9 cellular contexts compared by ENCODE assay signal in genomic region chr5:119255571-119256356, GRCh38.
DNase-seq lines count a peak whose midpoint lies in the region; ATAC-seq and TF ChIP-seq lines count a peak whose summit lies in the region.
"Had no signal": no experiment of that assay in that cellular context is flagged by ENCODE, and none has a peak within 500 bp of the region (broad histone marks: within the 10 kb centered on the region; RNA-seq: fewer than 3 reads in every experiment).

No MANE protein-coding gene starts in this region.

- H3K4me3 Mint-ChIP-seq in GM23338, result no peak overlapping the region
- H3K4me3 Mint-ChIP-seq in CD8-positive, alpha-beta T cell, result no peak overlapping the region

- H4K20me1 ChIP-seq in GM23338 (replicated peaks; ENCODE audit: insufficient read depth) (no peaks in the 10 kb centered on the region), PC-9 (ENCODE audit: insufficient read depth) (no peaks in the 10 kb centered on the region)

- DNase-seq in COLO668 (lab: John Stamatoyannopoulos, UW; ENCODE audit: unreplicated experiment) (peak; percentile 3), GM23338 (ENCODE audit: low spot score) (peak; percentile 90), PC-9 (peak; percentile 7 to 67), germinal center (ENCODE audit: low spot score) (peak; percentile 27), SK-N-DZ (ENCODE audit: low spot score) (no peak), omental fat pad (ENCODE audit: low spot score) (no peak), AG20443 (ENCODE audit: low spot score) (no peak)
- no peak for DNase-seq in CD8-positive, alpha-beta T cell

- no TSS peak for BruUV-seq in PC-9 (replicated peaks; lab: Mats Ljungman, UMichigan)

- peaks cover 18% of the 10 kb centered on the region for H3K36me3 Mint-ChIP-seq in GM23338 (ENCODE audit: low read depth)
- H3K36me3 Mint-ChIP-seq in CD8-positive, alpha-beta T cell, result peaks cover 10% of the 10 kb centered on the region

- TF ChIP-seq CTCF in GM23338 (conservative IDR thresholded peaks at IDR 0.05; ENCODE audit: low read depth in 2 of 2) (peak; percentile 70 to 94), PC-9 (conservative IDR thresholded peaks at IDR 0.05) (peak; percentile 29; the same call in 1 of the 2 replicates), omental fat pad (IDR thresholded peaks at IDR 0.05) (no peak)
- TF ChIP-seq CTCF in CD8-positive, alpha-beta T cell (IDR thresholded peaks at IDR 0.05), result no peak

- CTCF ChIA-PET in PC-9 (lab: Charles Lee), result no interaction called here
- CTCF ChIA-PET in CD8-positive, alpha-beta T cell (lab: Charles Lee), result interaction anchor here (0.7 to 1.9 kb wide), 8 partner anchors 9 to 156 kb away, joined by 3 to 8 read pairs (median 4); no protein-coding TSS in a partner anchor

- no peaks in the 10 kb centered on the region for H3K36me3 ChIP-seq in GM23338 (ENCODE audit: insufficient read depth)
- no peaks in the 10 kb centered on the region for H3K36me3 ChIP-seq in PC-9 (ENCODE audit: low read depth)
- no peaks in the 10 kb centered on the region for H3K36me3 ChIP-seq in CD8-positive, alpha-beta T cell (ENCODE audit: insufficient read depth, low read length)

- ATAC-seq in GM23338 (peak; percentile 94), omental fat pad (ENCODE audit: low FRiP score) (no peak)
- no peak for ATAC-seq in CD8-positive, alpha-beta T cell
- ATAC-seq: Right ventricle myocardium inferior had no signal

- H3F3A ChIP-seq in GM23338 (replicated peaks; ENCODE audit: low read depth) (no peaks in the 10 kb centered on the region), PC-9 (ENCODE audit: insufficient read depth, low read depth) (no peaks in the 10 kb centered on the region)

- H3K4me2 ChIP-seq in GM23338, result no peak overlapping the region
- no peak overlapping the region for H3K4me2 ChIP-seq in PC-9

- H3K79me2 ChIP-seq in GM23338 (replicated peaks; ENCODE audit: insufficient read depth) (no peaks in the 10 kb centered on the region), PC-9 (ENCODE audit: low read depth) (no peaks in the 10 kb centered on the region)

- H3K27me3 ChIP-seq in GM23338 (ENCODE audit: insufficient read depth) (no peaks in the 10 kb centered on the region), PC-9 (ENCODE audit: insufficient read depth, low read depth) (no peaks in the 10 kb centered on the region)
- H3K27me3 ChIP-seq in CD8-positive, alpha-beta T cell (ENCODE audit: insufficient read depth, low read length), result no peaks in the 10 kb centered on the region

- peaks cover 24% of the 10 kb centered on the region for H3K9me3 ChIP-seq in PC-9 (ENCODE audit: insufficient read depth, low read depth)
- no peaks in the 10 kb centered on the region for H3K9me3 ChIP-seq in CD8-positive, alpha-beta T cell (ENCODE audit: low read length)

- H3K4me1 Mint-ChIP-seq in GM23338, result peaks cover 3% of the 10 kb centered on the region; the same call in 2 of the 3 replicates
- no peaks in the 10 kb centered on the region for H3K4me1 Mint-ChIP-seq in CD8-positive, alpha-beta T cell (ENCODE audit: low read depth)

- H3K9me2 ChIP-seq in GM23338 (ENCODE audit: insufficient read depth) (no peaks in the 10 kb centered on the region), PC-9 (ENCODE audit: insufficient read depth) (no peaks in the 10 kb centered on the region)

- intact Hi-C loops in PC-9 (cut with micrococcal nuclease; ENCODE audit: unreplicated experiment), result no loop called here
- intact Hi-C loops in CD8-positive, alpha-beta T cell (cut with DNase I, micrococcal nuclease), result no loop called here

- H3K4me3 ChIP-seq in GM23338 (no peak overlapping the region), PC-9 (no peak overlapping the region)
- no peak overlapping the region for H3K4me3 ChIP-seq in CD8-positive, alpha-beta T cell (ENCODE audit: low read depth, low read length)

- H3K27ac ChIP-seq in GM23338 (ENCODE audit: low read depth) (no peak overlapping the region), PC-9 (peak overlapping the region; percentile 40; the same call in 1 of the 2 replicates)
- H3K27ac ChIP-seq in CD8-positive, alpha-beta T cell (ENCODE audit: low read depth, low read length), result no peak overlapping the region

- H2AFZ ChIP-seq in GM23338, result no peak overlapping the region
- no peak overlapping the region for H2AFZ ChIP-seq in PC-9

- peak overlapping the region; percentile 87 for H3K27ac Mint-ChIP-seq in GM23338
- H3K27ac Mint-ChIP-seq in CD8-positive, alpha-beta T cell, result no peak overlapping the region

- H3K4me1 ChIP-seq in GM23338 (ENCODE audit: insufficient read depth) (no peaks in the 10 kb centered on the region), PC-9 (replicated peaks; ENCODE audit: insufficient read depth) (0 out of 2 replicates have a peak, but pooled peaks cover 9% of the 10 kb centered on the region)
- no peaks in the 10 kb centered on the region for H3K4me1 ChIP-seq in CD8-positive, alpha-beta T cell (ENCODE audit: insufficient read depth, low read length)

- POLR2A ChIA-PET in PC-9 (lab: Charles Lee; ENCODE audit: unreplicated experiment), result no interaction called here
- POLR2A ChIA-PET in CD8-positive, alpha-beta T cell (lab: Charles Lee), result interaction anchor here (1.1 to 3.5 kb wide), 2 partner anchors 12 to 17 kb away, joined by 3 to 9 read pairs; no protein-coding TSS in a partner anchor

- peaks cover 15% of the 10 kb centered on the region for H3K27me3 Mint-ChIP-seq in GM23338 (ENCODE audit: insufficient read depth, low read depth, poor library complexity)
- H3K27me3 Mint-ChIP-seq in CD8-positive, alpha-beta T cell (ENCODE audit: low read depth), result no peaks in the 10 kb centered on the region

- H3K9me3 Mint-ChIP-seq in GM23338, result peaks cover 40% of the 10 kb centered on the region
- H3K9me3 Mint-ChIP-seq in CD8-positive, alpha-beta T cell, result peaks cover 18% of the 10 kb centered on the region

TF ChIP-seq in GM23338, 12 proteins besides CTCF, POLR2A, EP300 and RAD21 (continues in another document):
- TF ChIP-seq, protein P1, sequence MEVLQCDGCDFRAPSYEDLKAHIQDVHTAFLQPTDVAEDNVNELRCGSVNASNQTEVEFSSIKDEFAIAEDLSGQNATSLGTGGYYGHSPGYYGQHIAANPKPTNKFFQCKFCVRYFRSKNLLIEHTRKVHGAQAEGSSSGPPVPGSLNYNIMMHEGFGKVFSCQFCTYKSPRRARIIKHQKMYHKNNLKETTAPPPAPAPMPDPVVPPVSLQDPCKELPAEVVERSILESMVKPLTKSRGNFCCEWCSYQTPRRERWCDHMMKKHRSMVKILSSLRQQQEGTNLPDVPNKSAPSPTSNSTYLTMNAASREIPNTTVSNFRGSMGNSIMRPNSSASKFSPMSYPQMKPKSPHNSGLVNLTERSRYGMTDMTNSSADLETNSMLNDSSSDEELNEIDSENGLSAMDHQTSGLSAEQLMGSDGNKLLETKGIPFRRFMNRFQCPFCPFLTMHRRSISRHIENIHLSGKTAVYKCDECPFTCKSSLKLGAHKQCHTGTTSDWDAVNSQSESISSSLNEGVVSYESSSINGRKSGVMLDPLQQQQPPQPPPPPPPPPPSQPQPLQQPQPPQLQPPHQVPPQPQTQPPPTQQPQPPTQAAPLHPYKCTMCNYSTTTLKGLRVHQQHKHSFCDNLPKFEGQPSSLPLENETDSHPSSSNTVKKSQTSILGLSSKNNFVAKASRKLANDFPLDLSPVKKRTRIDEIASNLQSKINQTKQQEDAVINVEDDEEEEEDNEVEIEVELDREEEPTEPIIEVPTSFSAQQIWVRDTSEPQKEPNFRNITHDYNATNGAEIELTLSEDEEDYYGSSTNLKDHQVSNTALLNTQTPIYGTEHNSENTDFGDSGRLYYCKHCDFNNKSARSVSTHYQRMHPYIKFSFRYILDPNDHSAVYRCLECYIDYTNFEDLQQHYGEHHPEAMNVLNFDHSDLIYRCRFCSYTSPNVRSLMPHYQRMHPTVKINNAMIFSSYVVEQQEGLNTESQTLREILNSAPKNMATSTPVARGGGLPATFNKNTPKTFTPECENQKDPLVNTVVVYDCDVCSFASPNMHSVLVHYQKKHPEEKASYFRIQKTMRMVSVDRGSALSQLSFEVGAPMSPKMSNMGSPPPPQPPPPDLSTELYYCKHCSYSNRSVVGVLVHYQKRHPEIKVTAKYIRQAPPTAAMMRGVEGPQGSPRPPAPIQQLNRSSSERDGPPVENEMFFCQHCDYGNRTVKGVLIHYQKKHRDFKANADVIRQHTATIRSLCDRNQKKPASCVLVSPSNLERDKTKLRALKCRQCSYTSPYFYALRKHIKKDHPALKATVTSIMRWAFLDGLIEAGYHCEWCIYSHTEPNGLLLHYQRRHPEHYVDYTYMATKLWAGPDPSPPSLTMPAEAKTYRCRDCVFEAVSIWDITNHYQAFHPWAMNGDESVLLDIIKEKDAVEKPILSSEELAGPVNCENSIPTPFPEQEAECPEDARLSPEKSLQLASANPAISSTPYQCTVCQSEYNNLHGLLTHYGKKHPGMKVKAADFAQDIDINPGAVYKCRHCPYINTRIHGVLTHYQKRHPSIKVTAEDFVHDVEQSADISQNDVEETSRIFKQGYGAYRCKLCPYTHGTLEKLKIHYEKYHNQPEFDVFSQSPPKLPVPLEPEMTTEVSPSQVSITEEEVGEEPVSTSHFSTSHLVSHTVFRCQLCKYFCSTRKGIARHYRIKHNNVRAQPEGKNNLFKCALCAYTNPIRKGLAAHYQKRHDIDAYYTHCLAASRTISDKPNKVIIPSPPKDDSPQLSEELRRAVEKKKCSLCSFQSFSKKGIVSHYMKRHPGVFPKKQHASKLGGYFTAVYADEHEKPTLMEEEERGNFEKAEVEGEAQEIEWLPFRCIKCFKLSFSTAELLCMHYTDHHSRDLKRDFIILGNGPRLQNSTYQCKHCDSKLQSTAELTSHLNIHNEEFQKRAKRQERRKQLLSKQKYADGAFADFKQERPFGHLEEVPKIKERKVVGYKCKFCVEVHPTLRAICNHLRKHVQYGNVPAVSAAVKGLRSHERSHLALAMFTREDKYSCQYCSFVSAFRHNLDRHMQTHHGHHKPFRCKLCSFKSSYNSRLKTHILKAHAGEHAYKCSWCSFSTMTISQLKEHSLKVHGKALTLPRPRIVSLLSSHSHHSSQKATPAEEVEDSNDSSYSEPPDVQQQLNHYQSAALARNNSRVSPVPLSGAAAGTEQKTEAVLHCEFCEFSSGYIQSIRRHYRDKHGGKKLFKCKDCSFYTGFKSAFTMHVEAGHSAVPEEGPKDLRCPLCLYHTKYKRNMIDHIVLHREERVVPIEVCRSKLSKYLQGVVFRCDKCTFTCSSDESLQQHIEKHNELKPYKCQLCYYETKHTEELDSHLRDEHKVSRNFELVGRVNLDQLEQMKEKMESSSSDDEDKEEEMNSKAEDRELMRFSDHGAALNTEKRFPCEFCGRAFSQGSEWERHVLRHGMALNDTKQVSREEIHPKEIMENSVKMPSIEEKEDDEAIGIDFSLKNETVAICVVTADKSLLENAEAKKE (CRISPR knock-in tag; IDR thresholded peaks at IDR 0.05), result no peak
- TF ChIP-seq, protein P2, sequence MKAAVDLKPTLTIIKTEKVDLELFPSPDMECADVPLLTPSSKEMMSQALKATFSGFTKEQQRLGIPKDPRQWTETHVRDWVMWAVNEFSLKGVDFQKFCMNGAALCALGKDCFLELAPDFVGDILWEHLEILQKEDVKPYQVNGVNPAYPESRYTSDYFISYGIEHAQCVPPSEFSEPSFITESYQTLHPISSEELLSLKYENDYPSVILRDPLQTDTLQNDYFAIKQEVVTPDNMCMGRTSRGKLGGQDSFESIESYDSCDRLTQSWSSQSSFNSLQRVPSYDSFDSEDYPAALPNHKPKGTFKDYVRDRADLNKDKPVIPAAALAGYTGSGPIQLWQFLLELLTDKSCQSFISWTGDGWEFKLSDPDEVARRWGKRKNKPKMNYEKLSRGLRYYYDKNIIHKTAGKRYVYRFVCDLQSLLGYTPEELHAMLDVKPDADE (IDR thresholded peaks at IDR 0.05), result no peak
- TF ChIP-seq NANOG (IDR thresholded peaks at IDR 0.05; ENCODE audit: borderline replicate concordance), result no peak

Comparison
In these comparisons a context has a peak if more than half of its experiments do, and no peak if none do; other contexts are left out.
1. DNase-seq: peak in COLO668 (single experiment), GM23338 (single experiment), PC-9 (2 of 2) and germinal center (single experiment); none in SK-N-DZ (single experiment), CD8-positive, alpha-beta T cell (0 of 7), omental fat pad (single experiment) and AG20443 (single experiment).
2. CTCF ChIP-seq: peak in GM23338 (2 of 2) and PC-9 (single experiment); none in CD8-positive, alpha-beta T cell (single experiment) and omental fat pad (0 of 3).